ENCODE assay signal across 8 cellular contexts in genomic region chr3:31132132-31132769, GRCh38.
A peak's percentile ranks its signal among the peaks of the same experiment; 100 is the strongest.
DNase-seq lines count a peak whose midpoint lies in the region; ATAC-seq, FAIRE-seq and TF ChIP-seq lines count a peak whose summit lies in the region.

No MANE protein-coding gene starts in this region.

- H3K27me3 ChIP-seq in BE2C = no peaks in the 10 kb centered on the region
- H3K27me3 ChIP-seq in tibial nerve = no peaks in the 10 kb centered on the region
- no peaks in the 10 kb centered on the region for H3K27me3 ChIP-seq in MG63

- 78 to 83% methylated on average over 2 of the region's 2 CpGs for WGBS in tibial nerve, 2 donors

- no peak overlapping the region for H3K4me3 ChIP-seq in BE2C (ENCODE audit: low read depth, low read length)
- H3K4me3 ChIP-seq in tibial nerve = no peak overlapping the region
- no peak overlapping the region for H3K4me3 ChIP-seq in MG63

- no peak overlapping the region for H3K27ac ChIP-seq in tibial nerve

- no peak for TF ChIP-seq EP300 in tibial nerve (IDR thresholded peaks at IDR 0.05)

- no peaks in the 10 kb centered on the region for H3K9me3 ChIP-seq in BE2C
- H3K9me3 ChIP-seq in tibial nerve = no peaks in the 10 kb centered on the region
- no peaks in the 10 kb centered on the region for H3K9me3 ChIP-seq in MG63

- TF ChIP-seq POLR2A in tibial nerve (IDR thresholded peaks at IDR 0.05) = no peak

- FAIRE-seq in GM18507 (lab: Jason Lieb, UNC) (peak; percentile 61), TTC549 (lab: Jason Lieb, UNC) (peak; percentile 58)

- H3K4me1 ChIP-seq in BE2C (no peaks in the 10 kb centered on the region), tibial nerve (no peaks in the 10 kb centered on the region)

- ATAC-seq in HG03439 (IDR thresholded peaks at IDR 0.05; ENCODE audit: unreplicated experiment) = peak; percentile 69

- TF ChIP-seq CTCF in BE2C (IDR thresholded peaks at IDR 0.05; ENCODE audit: low read depth, low read length) = peak; percentile 23; the same call in 1 of the 2 replicates
- peak in 4 of 5 experiments; percentile 19 to 56 (median 30) for TF ChIP-seq CTCF in tibial nerve (IDR thresholded peaks at IDR 0.05)

- DNase-seq in BE2C (no peak), GM18507 (ENCODE audit: extremely low spot score, insufficient read length, low read depth) (no peak), hepatic stellate cell (ENCODE audit: low spot score) (peak; percentile 7), tibial nerve (ENCODE audit: low spot score in 2 of 2) (no peak), MG63 (no peak), hippocampal formation (lab: John Stamatoyannopoulos, UW) (no peak)

- H3K36me3 ChIP-seq in BE2C (no peaks in the 10 kb centered on the region), tibial nerve (no peaks in the 10 kb centered on the region), MG63 (no peaks in the 10 kb centered on the region)
